In the genomic region with DNA sequence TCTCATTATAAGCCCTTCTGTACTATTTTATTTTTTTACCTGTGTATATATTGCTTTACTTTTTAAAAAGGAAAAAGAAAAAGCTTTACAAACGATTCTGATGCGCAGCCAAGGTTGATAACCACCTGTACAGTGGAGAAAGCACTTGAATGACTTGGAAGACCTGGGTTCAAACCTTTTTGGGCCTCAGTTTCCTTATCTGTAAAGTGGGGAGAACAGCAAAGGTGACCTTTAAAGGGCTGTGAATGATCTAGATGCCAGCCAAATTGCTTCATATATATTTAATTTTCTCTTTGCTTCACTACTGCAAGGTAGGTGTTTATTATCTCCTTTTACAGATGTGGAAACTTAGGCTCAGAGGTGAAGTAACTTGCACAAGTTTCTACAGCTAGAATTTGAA, we compare ENCODE assay signal across 35 cellular contexts.
"Had no signal": no experiment of that assay in that cellular context is flagged by ENCODE, and none has a peak within 500 bp of the region (broad histone marks: within the 10 kb centered on the region; RNA-seq: fewer than 3 reads in every experiment).

No MANE protein-coding gene starts in this region.

- H3K4me3 ChIP-seq: MG63 had no signal

- DNase-seq: Karpas-422, Kasumi-1, MG63, MM.1S, MV-4-11, NCI-H1048, NCI-H1092, NCI-H1092 treated with DMSO at 0.1 percent for 48 hours, NCI-H1105, NCI-H1105 treated with DMSO at 0.1 percent for 48 hours, NCI-H1417, NCI-H1417 treated with DMSO at 0.1 percent for 48 hours, NCI-H1436, NCI-H1436 treated with DMSO at 0.1 percent for 48 hours, NCI-H146, NCI-H1694, NCI-H1694 treated with DMSO at 0.1 percent for 48 hours, NCI-H187, NCI-H187 treated with DMSO at 0.1 percent for 48 hours, NCI-H1930, NCI-H2029, NCI-H2029 treated with DMSO at 0.1 percent for 48 hours, NCI-H2081, NCI-H2081 treated with DMSO at 0.1 percent for 48 hours, NCI-H2107, NCI-H2171, NCI-H2171 treated with DMSO at 0.1 percent for 48 hours, NCI-H2227 treated with DMSO at 0.1 percent for 48 hours, NCI-H226, NCI-H345, NCI-H446, NCI-H446 treated with DMSO at 0.1 percent for 48 hours, NCI-H510A, NCI-H510A treated with DMSO at 0.1 percent for 48 hours, NCI-H524 had no signal

- H3K9me3 ChIP-seq: MG63 had no signal

- H3K27me3 ChIP-seq: MG63 had no signal
